ENCODE assay signal across 1 cellular context in genomic region chr13:24718192-24718965, GRCh38.
TF ChIP-seq lines count a peak whose summit lies in the region.

No MANE protein-coding gene starts in this region.

TF ChIP-seq in GM23338, 12 proteins besides CTCF, POLR2A, EP300 and RAD21:
- TF ChIP-seq ZNF462 (CRISPR knock-in tag; IDR thresholded peaks at IDR 0.05) (no peak), ZNF331 (CRISPR knock-in tag; IDR thresholded peaks at IDR 0.05; ENCODE audit: low read depth) (no peak), JUNB (IDR thresholded peaks at IDR 0.05; ENCODE audit: unreplicated experiment) (no peak), POLR2AphosphoS5 (IDR thresholded peaks at IDR 0.05; ENCODE audit: low read depth) (no peak), NANOG (IDR thresholded peaks at IDR 0.05; ENCODE audit: borderline replicate concordance) (no peak), EZH2phosphoT487 (IDR thresholded peaks at IDR 0.05; ENCODE audit: unreplicated experiment) (no peak), REST (IDR thresholded peaks at IDR 0.05; ENCODE audit: unreplicated experiment) (no peak), CREB1 (CRISPR knock-in tag; IDR thresholded peaks at IDR 0.05; ENCODE audit: low read depth) (no peak), ZNF114 (CRISPR knock-in tag; IDR thresholded peaks at IDR 0.05) (no peak), EZH2 (IDR thresholded peaks at IDR 0.05; ENCODE audit: low read depth, unreplicated experiment) (no peak), STAT1 (IDR thresholded peaks at IDR 0.05; ENCODE audit: unreplicated experiment) (no peak)
- TF ChIP-seq, protein P1, sequence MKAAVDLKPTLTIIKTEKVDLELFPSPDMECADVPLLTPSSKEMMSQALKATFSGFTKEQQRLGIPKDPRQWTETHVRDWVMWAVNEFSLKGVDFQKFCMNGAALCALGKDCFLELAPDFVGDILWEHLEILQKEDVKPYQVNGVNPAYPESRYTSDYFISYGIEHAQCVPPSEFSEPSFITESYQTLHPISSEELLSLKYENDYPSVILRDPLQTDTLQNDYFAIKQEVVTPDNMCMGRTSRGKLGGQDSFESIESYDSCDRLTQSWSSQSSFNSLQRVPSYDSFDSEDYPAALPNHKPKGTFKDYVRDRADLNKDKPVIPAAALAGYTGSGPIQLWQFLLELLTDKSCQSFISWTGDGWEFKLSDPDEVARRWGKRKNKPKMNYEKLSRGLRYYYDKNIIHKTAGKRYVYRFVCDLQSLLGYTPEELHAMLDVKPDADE (IDR thresholded peaks at IDR 0.05): no peak
